In the genomic region with DNA sequence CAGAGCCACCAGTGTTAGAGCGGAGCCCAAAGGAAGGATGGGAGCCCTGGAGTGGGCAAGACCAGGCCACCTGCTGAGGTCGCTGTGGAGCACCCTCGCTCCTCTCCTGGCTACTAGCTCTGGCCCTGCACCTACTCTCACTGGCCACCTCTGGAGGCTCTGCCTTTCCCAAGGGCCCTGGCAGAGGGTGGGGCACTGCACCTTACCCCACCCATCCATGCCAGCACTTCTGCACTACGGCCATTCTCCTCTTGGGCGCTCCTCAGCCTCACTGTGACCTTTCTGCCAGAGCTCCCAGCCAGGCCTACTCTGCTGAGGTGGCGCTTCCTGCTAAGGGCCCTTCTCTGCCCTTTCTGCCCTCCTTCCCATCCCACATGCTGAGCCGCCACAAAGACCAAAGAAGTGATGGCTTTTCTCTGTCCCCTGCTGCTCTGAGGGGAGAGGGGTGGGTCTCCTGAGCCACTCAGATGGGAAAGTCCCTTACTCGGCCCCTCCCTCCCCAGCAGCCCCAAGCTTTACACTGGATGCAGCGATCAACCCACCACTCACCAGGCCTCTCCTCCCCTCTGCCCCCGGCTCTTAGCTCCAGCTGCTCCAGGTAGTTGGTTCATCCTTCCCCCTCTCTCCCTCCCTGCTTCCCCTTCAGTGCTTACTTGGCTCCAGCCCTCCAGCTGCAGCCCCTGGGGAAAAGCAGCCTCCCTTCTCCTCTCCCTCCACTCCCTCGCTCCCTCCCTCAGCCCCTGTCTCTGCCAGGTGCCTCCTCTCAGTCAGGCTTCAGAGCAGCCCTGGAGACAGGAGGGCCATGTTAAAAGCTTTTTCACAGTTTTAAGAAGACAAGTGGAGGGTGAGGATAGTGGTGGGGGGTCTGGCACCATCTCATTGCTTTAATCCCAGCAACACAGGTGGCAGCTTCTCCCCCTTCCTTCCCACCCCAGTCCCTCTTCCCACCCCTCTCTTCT, we compare ENCODE assay signal across 12 cellular contexts. TPM values are rescaled to one million over a fixed set of nuclear protein-coding genes. Genes with fewer than 3 reads are reported as not detected.
A peak's percentile ranks its signal among the peaks of the same experiment; 100 is the strongest.
DNase-seq lines count a peak whose midpoint lies in the region; ATAC-seq, FAIRE-seq and TF ChIP-seq lines count a peak whose summit lies in the region.
"Had no signal": no experiment of that assay in that cellular context is flagged by ENCODE, and none has a peak within 500 bp of the region (broad histone marks: within the 10 kb centered on the region; RNA-seq: fewer than 3 reads in every experiment).

No MANE protein-coding gene starts in this region.

- no peak for TF ChIP-seq EP300 in A549 (IDR thresholded peaks at IDR 0.05)

- DNase-seq in A549 (ENCODE audit: low read depth in 1 of 2, low spot score in 1 of 2) (peak in 1 of 2 experiments; percentile 33), HCT116 (ENCODE audit: low read depth, low spot score) (peak; percentile 33), colonic mucosa (no peak), A673 (ENCODE audit: low spot score) (no peak)
- DNase-seq: activated T-cell treated with anti-CD3 and anti-CD28 coated beads, Interleukin-2, amount 50 U/mL, for 72 hours; T-cell had no signal

- BruUV-seq in HCT116 (replicated peaks; lab: Mats Ljungman, UMichigan) (no TSS peak), A673 (replicated peaks; lab: Mats Ljungman, UMichigan) (no TSS peak)

- no peaks in the 10 kb centered on the region for H3F3A ChIP-seq in OCI-LY1 (ENCODE audit: insufficient read depth, low read length)

- no peaks in the 10 kb centered on the region for H3K79me2 ChIP-seq in HCT116 (ENCODE audit: insufficient read depth, low read length)
- H3K79me2 ChIP-seq in OCI-LY1 (ENCODE audit: insufficient read depth, low read length): no peaks in the 10 kb centered on the region
- H3K79me2 ChIP-seq: parathyroid adenoma had no signal

- no peak for FAIRE-seq in A549 (lab: Jason Lieb, UNC)

- 75% methylated on average over 10 of the region's 11 CpGs for WGBS in A549 (ENCODE audit: missing lambda C conversion rate)

- H3K9me2 ChIP-seq in HCT116 (ENCODE audit: insufficient read depth) (no peaks in the 10 kb centered on the region), OCI-LY1 (ENCODE audit: low read depth, low read length) (no peaks in the 10 kb centered on the region)

- RAD21 ChIA-PET in HCT116 (lab: Charles Lee; ENCODE audit: low non-redundant PET in 1 of 2, low total read pairs in 2 of 2, uncharacterized antibody in 2 of 2, unreplicated experiment in 2 of 2): interaction anchor here (0.5 to 0.7 kb wide), 3 partner anchors 10 to 210 kb away, joined by 3 to 7 read pairs (median 5); no protein-coding TSS in a partner anchor

- H3K9ac ChIP-seq in HCT116 (ENCODE audit: low read length) (no peak overlapping the region), OCI-LY1 (ENCODE audit: low read length) (no peak overlapping the region), iPS-15b (ENCODE audit: low read depth, low read length) (peak overlapping the region; percentile 70), colonic mucosa (ENCODE audit: low read depth in 2 of 2, low read length in 2 of 2) (no peak overlapping the region)
- H3K9ac ChIP-seq: parathyroid adenoma had no signal

- H4K20me1 ChIP-seq in HCT116 (ENCODE audit: insufficient read depth): no peaks in the 10 kb centered on the region
- no peaks in the 10 kb centered on the region for H4K20me1 ChIP-seq in OCI-LY1 (ENCODE audit: insufficient read depth, low read length)

- no peaks in the 10 kb centered on the region for H3K36me3 ChIP-seq in HCT116 (ENCODE audit: control insufficient read depth in 1 of 2, insufficient read depth in 2 of 2, low read length in 2 of 2)
- no peaks in the 10 kb centered on the region for H3K36me3 ChIP-seq in OCI-LY1 (ENCODE audit: insufficient read depth, low read length)
- H3K36me3 ChIP-seq in iPS-15b (ENCODE audit: control insufficient read depth, insufficient read depth, low read length): no peaks in the 10 kb centered on the region
- H3K36me3 ChIP-seq in colonic mucosa: no peaks in the 10 kb centered on the region
- H3K36me3 ChIP-seq in A673 (ENCODE audit: insufficient read depth, low read length, poor library complexity, severe bottlenecking): no peaks in the 10 kb centered on the region

- intact Hi-C loops in HCT116 (cut with micrococcal nuclease): no loop called here
- intact Hi-C loops in colonic mucosa (cut with DNase I): loop anchor here (10.0 kb wide), 2 partner anchors 298 to 338 kb away; a partner anchor contains a TSS
- intact Hi-C loops in A673 (cut with micrococcal nuclease; ENCODE audit: unreplicated experiment): no loop called here

- TF ChIP-seq POLR2A in A549 (IDR thresholded peaks at IDR 0.05; ENCODE audit: low read length) (no peak), HCT116 (IDR thresholded peaks at IDR 0.05; ENCODE audit: borderline replicate concordance, extremely low read depth, insufficient read depth, insufficient read length) (no peak)

- H2AFZ ChIP-seq in HCT116 (ENCODE audit: low read depth, low read length, poor library complexity, severe bottlenecking): no peak overlapping the region
- no peak overlapping the region for H2AFZ ChIP-seq in OCI-LY1 (ENCODE audit: low read length)
- H2AFZ ChIP-seq: parathyroid adenoma had no signal

- POLR2A ChIA-PET in A549 (lab: Yijun Ruan, JAX) (no interaction called here), HCT116 (lab: Charles Lee) (interaction anchor here (1.6 kb wide), 1 partner anchor 76 kb away, joined by 4 read pairs; a partner anchor contains a TSS), A673 (lab: Charles Lee; ENCODE audit: low non-redundant PET) (interaction anchor here (0.6 kb wide), 1 partner anchor 67 kb away, joined by 16 read pairs; a partner anchor contains a TSS)

- TF ChIP-seq RAD21 in A549 (conservative IDR thresholded peaks at IDR 0.05 in 1 of 2, IDR thresholded peaks at IDR 0.05 in 1 of 2) (no peak), HCT116 (IDR thresholded peaks at IDR 0.05; ENCODE audit: low read depth) (peak; percentile 52)

- H3K4me3 ChIP-seq in A549 (no peak overlapping the region), HCT116 (replicated peaks in 1 of 2; ENCODE audit: low read depth in 1 of 2, low read length in 2 of 2) (no peak overlapping the region), OCI-LY1 (ENCODE audit: low read depth, low read length, poor library complexity, severe bottlenecking) (no peak overlapping the region), iPS-15b (ENCODE audit: low read depth, low read length) (peak overlapping the region; percentile 40), colonic mucosa (no peak overlapping the region), A673 (ENCODE audit: low read depth, low read length, poor library complexity, severe bottlenecking) (no peak overlapping the region)
- H3K4me3 ChIP-seq: coronary artery had no signal

- H3K4me1 ChIP-seq in A549: no peaks in the 10 kb centered on the region
- peaks cover 6 to 13% of the 10 kb centered on the region in 2 experiments; a peak in 3 of 4 replicates for H3K4me1 ChIP-seq in HCT116 (ENCODE audit: control insufficient read depth in 1 of 2, insufficient read depth in 2 of 2, low read length in 2 of 2)
- no peaks in the 10 kb centered on the region for H3K4me1 ChIP-seq in OCI-LY1 (ENCODE audit: insufficient read depth, low read length, severe bottlenecking)
- peaks cover 8% of the 10 kb centered on the region for H3K4me1 ChIP-seq in iPS-15b (ENCODE audit: control insufficient read depth, insufficient read depth, low read length)
- no peaks in the 10 kb centered on the region for H3K4me1 ChIP-seq in colonic mucosa
- no peaks in the 10 kb centered on the region for H3K4me1 ChIP-seq in A673 (ENCODE audit: insufficient read depth, low read length, poor library complexity, severe bottlenecking)
- H3K4me1 ChIP-seq: parathyroid adenoma had no signal

- TF ChIP-seq CTCF in A549 (IDR thresholded peaks at IDR 0.05): no peak
- TF ChIP-seq CTCF in HCT116 (IDR thresholded peaks at IDR 0.05 in 2 of 3, conservative IDR thresholded peaks at IDR 0.05 in 1 of 3; ENCODE audit: borderline replicate concordance in 1 of 3, insufficient read depth in 1 of 3, low read depth in 2 of 3, low read length in 2 of 3): peak; percentile 45 to 68 (median 66); a peak in 5 of 6 replicates
- TF ChIP-seq CTCF in OCI-LY1 (IDR thresholded peaks at IDR 0.05; ENCODE audit: low read length): peak; percentile 37; the same call in 1 of the 2 replicates
- no peak for TF ChIP-seq CTCF in colonic mucosa (IDR thresholded peaks at IDR 0.05)
- no peak for TF ChIP-seq CTCF in A673 (conservative IDR thresholded peaks at IDR 0.05; ENCODE audit: low read depth, low read length)

- CTCF ChIA-PET in A549 (lab: Yijun Ruan, JAX): interaction anchor here (0.7 to 3.0 kb wide), 11 partner anchors 10 to 301 kb away, joined by 3 to 15 read pairs (median 4); a partner anchor contains a TSS
- CTCF ChIA-PET in HCT116 (lab: Charles Lee): interaction anchor here (0.8 to 2.8 kb wide), 13 partner anchors 9 to 300 kb away, joined by 3 to 11 read pairs (median 3); no protein-coding TSS in a partner anchor
- CTCF ChIA-PET in A673 (lab: Charles Lee): interaction anchor here (0.6 to 0.8 kb wide), 3 partner anchors 11 to 250 kb away, joined by 3 to 12 read pairs (median 3); no protein-coding TSS in a partner anchor

- ATAC-seq in A549 (peak; percentile 72 to 92; a peak in 5 of 6 replicates), HCT116 (peak; percentile 97), HG03039 (IDR thresholded peaks at IDR 0.05; ENCODE audit: unreplicated experiment) (no peak), HG03025 (IDR thresholded peaks at IDR 0.05; ENCODE audit: low FRiP score, unreplicated experiment) (no peak)
- ATAC-seq: activated T-cell treated with anti-CD3 and anti-CD28 coated beads, Interleukin-2, amount 50 U/mL, for 72 hours; T-cell had no signal

- no peaks in the 10 kb centered on the region for H3K27me3 ChIP-seq in HCT116 (ENCODE audit: insufficient read depth, low read length)
- no peaks in the 10 kb centered on the region for H3K27me3 ChIP-seq in OCI-LY1 (ENCODE audit: insufficient read depth, low read length)
- no peaks in the 10 kb centered on the region for H3K27me3 ChIP-seq in iPS-15b (ENCODE audit: control insufficient read depth, insufficient read depth, low read length)
- H3K27me3 ChIP-seq in colonic mucosa: no peaks in the 10 kb centered on the region
- H3K27me3 ChIP-seq in A673 (replicated peaks; ENCODE audit: insufficient read depth, low read depth, low read length, poor library complexity): no peaks in the 10 kb centered on the region

- H3K27ac ChIP-seq in A549 (no peak overlapping the region), HCT116 (ENCODE audit: low read depth, low read length) (no peak overlapping the region), OCI-LY1 (ENCODE audit: low read depth, low read length, poor library complexity, severe bottlenecking) (no peak overlapping the region), colonic mucosa (no peak overlapping the region), A673 (ENCODE audit: low read depth, low read length, poor library complexity, severe bottlenecking) (no peak overlapping the region)
- H3K27ac ChIP-seq: coronary artery, parathyroid adenoma had no signal

- H3K9me3 ChIP-seq in A549: no peaks in the 10 kb centered on the region
- no peaks in the 10 kb centered on the region for H3K9me3 ChIP-seq in HCT116 (ENCODE audit: control insufficient read depth in 1 of 2, insufficient read depth in 1 of 2, low read depth in 1 of 2, low read length in 2 of 2)
- no peaks in the 10 kb centered on the region for H3K9me3 ChIP-seq in OCI-LY1 (ENCODE audit: low read length)
- no peaks in the 10 kb centered on the region for H3K9me3 ChIP-seq in iPS-15b (ENCODE audit: control insufficient read depth, insufficient read depth, low read length)
- no peaks in the 10 kb centered on the region for H3K9me3 ChIP-seq in colonic mucosa
- no peaks in the 10 kb centered on the region for H3K9me3 ChIP-seq in A673 (ENCODE audit: low read depth, low read length, poor library complexity, severe bottlenecking)

- H3K4me2 ChIP-seq in A549 (no peak overlapping the region), HCT116 (ENCODE audit: low read length) (peak overlapping the region; percentile 33), OCI-LY1 (ENCODE audit: low read length) (no peak overlapping the region)

RNA-seq across cellular contexts. Expression of a gene that starts 14.8 kb away (rescaled TPM):
- 27.1 and 28.4 TPM in 2 replicates for polyA plus RNA-seq in A549 (2011; rRNA removed)
- polyA plus RNA-seq in A549 (2012; cell fraction: cytosol; rRNA removed): 46.5 and 61.8 TPM in 2 replicates
- 62.1 and 74.3 TPM in 2 replicates for polyA plus RNA-seq in A549 (2012; cell fraction: nucleus; rRNA removed)
- 29.7 to 32.0 TPM (median 30.0 TPM) in 3 replicates for polyA plus RNA-seq in A549 (2017; fragmentation: RNase III; extraction: RNeasy Plus Mini Kit Qiagen cat#74134 plus additional on column Dnase treatment)
- 57.5 and 61.8 TPM in 2 replicates for polyA minus RNA-seq in A549 (2011; rRNA and poly(A)+ RNA removed)
- total RNA-seq in HCT116 (2021; ENCODE audit: unreplicated experiment): 32.8 TPM
- 41.1 and 41.2 TPM in 2 replicates for polyA plus RNA-seq in HCT116 (2012)
- 10 to 100 TPM; 28.6 to 35.4 TPM for total RNA-seq in colonic mucosa
- 48.5 and 55.5 TPM in 2 replicates for total RNA-seq in A673 (2021)

RNA-seq across cellular contexts. Expression of a gene that starts 34.7 kb away (rescaled TPM):
- polyA plus RNA-seq in A549 (2011; rRNA removed): 0.50 and 0.80 TPM in 2 replicates
- polyA plus RNA-seq in A549 (2012; cell fraction: cytosol; rRNA removed): 0.94 and 1.0 TPM in 2 replicates
- polyA plus RNA-seq in A549 (2012; cell fraction: nucleus; rRNA removed): 4.8 and 5.8 TPM in 2 replicates
- 0.50 to 0.76 TPM (median 0.58 TPM) in 3 replicates for polyA plus RNA-seq in A549 (2017; fragmentation: RNase III; extraction: RNeasy Plus Mini Kit Qiagen cat#74134 plus additional on column Dnase treatment)
- 0.37 and 0.73 TPM in 2 replicates for polyA minus RNA-seq in A549 (2011; rRNA and poly(A)+ RNA removed)
- 75.9 TPM for total RNA-seq in HCT116 (2021; ENCODE audit: unreplicated experiment)
- 85.9 and 88.7 TPM in 2 replicates for polyA plus RNA-seq in HCT116 (2012)
- total RNA-seq in colonic mucosa: 10 to 100 TPM; 15.6 to 17.4 TPM
- 2.1 and 3.6 TPM in 2 replicates for total RNA-seq in A673 (2021)

RNA-seq across cellular contexts. Expression of a gene that starts 59.6 kb away (rescaled TPM):
- polyA plus RNA-seq in A549 (2011; rRNA removed): 3.6 and 3.7 TPM in 2 replicates
- 5.7 and 6.0 TPM in 2 replicates for polyA plus RNA-seq in A549 (2012; cell fraction: cytosol; rRNA removed)
- polyA plus RNA-seq in A549 (2012; cell fraction: nucleus; rRNA removed): 32.7 and 42.7 TPM in 2 replicates
- 7.5 to 8.5 TPM (median 8.3 TPM) in 3 replicates for polyA plus RNA-seq in A549 (2017; fragmentation: RNase III; extraction: RNeasy Plus Mini Kit Qiagen cat#74134 plus additional on column Dnase treatment)
- polyA minus RNA-seq in A549 (2011; rRNA and poly(A)+ RNA removed): 5.3 and 5.8 TPM in 2 replicates
- total RNA-seq in HCT116 (2021; ENCODE audit: unreplicated experiment): 30.2 TPM
- polyA plus RNA-seq in HCT116 (2012): 26.8 and 30.2 TPM in 2 replicates
- total RNA-seq in colonic mucosa: 10 to 100 TPM; 21.7 to 41.0 TPM
- total RNA-seq in A673 (2021): 2.4 and 2.9 TPM in 2 replicates

Comparison
In these comparisons a context has a peak if more than half of its experiments do, and no peak if none do; other contexts are left out.
1. ATAC-seq: peak in A549 (2 of 2) and HCT116 (single experiment); none in HG03039 (single experiment) and HG03025 (single experiment).
2. CTCF ChIP-seq: peak in HCT116 (3 of 3) and OCI-LY1 (single experiment); none in A549 (single experiment), colonic mucosa (single experiment) and A673 (single experiment).